Comparison of ENCODE assay signal across 20 cellular contexts in the genomic region with DNA sequence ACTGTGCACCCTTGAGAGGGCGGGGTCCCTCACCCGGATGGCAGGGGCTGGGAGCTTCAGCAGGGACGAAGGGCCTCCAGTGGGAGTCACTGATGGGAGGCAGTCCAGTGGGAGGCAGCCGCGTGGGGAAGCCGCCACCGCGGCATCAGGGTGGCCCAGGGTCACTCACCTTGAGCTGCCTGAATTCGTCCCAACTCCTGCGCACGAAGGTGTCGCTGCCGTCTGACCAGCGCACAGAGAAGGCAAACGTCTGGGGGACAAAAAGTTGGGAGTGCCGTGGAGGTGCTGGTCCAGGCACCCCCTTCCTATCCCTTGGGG. TPM values are rescaled to one million over a fixed set of nuclear protein-coding genes. Genes with fewer than 3 reads are reported as not detected.
DNase-seq lines count a peak whose midpoint lies in the region; ATAC-seq and TF ChIP-seq lines count a peak whose summit lies in the region.
"Had no signal": no experiment of that assay in that cellular context is flagged by ENCODE, and none has a peak within 500 bp of the region (broad histone marks: within the 10 kb centered on the region; RNA-seq: fewer than 3 reads in every experiment).

No MANE protein-coding gene starts in this region.

- H3K4me3 Mint-ChIP-seq in CD4-positive, alpha-beta T cell = peak overlapping the region; percentile 25

- WGBS in mesendoderm (ENCODE audit: extremely low coverage, insufficient coverage, low lambda C conversion rate) = no CpG with 5 or more reads among the region's 16 CpGs
- WGBS in trophoblast cell (ENCODE audit: extremely low coverage, insufficient coverage, insufficient read length) = no CpG with 5 or more reads among the region's 16 CpGs

- POLR2A ChIA-PET in CD4-positive, alpha-beta T cell (lab: Charles Lee) = interaction anchor here (0.7 to 6.8 kb wide), 4 partner anchors 9 to 302 kb away, joined by 3 to 62 read pairs (median 4); a partner anchor contains a TSS

- H3K27me3 Mint-ChIP-seq in CD4-positive, alpha-beta T cell = peaks cover 28% of the 10 kb centered on the region

- no peak overlapping the region for H3K14ac ChIP-seq in trophoblast cell (ENCODE audit: low read length)

- peaks cover 20% of the 10 kb centered on the region for H3K4me1 Mint-ChIP-seq in CD4-positive, alpha-beta T cell (ENCODE audit: low read depth)

- no peak for DNase-seq in CD4-positive, alpha-beta T cell
- DNase-seq in colonic mucosa (no peak), mesendoderm (no peak), posterior vena cava (ENCODE audit: low spot score) (no peak), trophoblast cell (no peak), SK-N-DZ (ENCODE audit: low spot score) (no peak), NCI-H345 (lab: John Stamatoyannopoulos, UW) (no peak)
- DNase-seq: ACHN; AML-193; Caco-2; EL; NCI-H1105; NCI-H1694 treated with DMSO at 0.1 percent for 48 hours; NCI-H2107; NCI-H526 treated with DMSO at 0.1 percent for 48 hours; NK-92 treated with Interleukin-12 subunit alpha and Interleukin-12 subunit beta, amount 100 ng/mL, for 24 hours; SIG-M5 had no signal

- H3K4me1 ChIP-seq in HUES48 (ENCODE audit: control insufficient read depth, insufficient read depth, low read length) (peaks cover 27% of the 10 kb centered on the region), colonic mucosa (peaks cover 20% of the 10 kb centered on the region), mesendoderm (ENCODE audit: control insufficient read depth, low read depth, low read length) (peaks cover 5% of the 10 kb centered on the region), trophoblast cell (ENCODE audit: control insufficient read depth in 1 of 2, insufficient read depth in 2 of 2, low read length in 2 of 2) (peaks cover 18 to 25% of the 10 kb centered on the region in 2 experiments)

- no peak overlapping the region for H2BK15ac ChIP-seq in mesendoderm (replicated peaks; ENCODE audit: low read depth)

- H3K9ac ChIP-seq in HUES48 (ENCODE audit: low read depth, low read length) (no peak overlapping the region), colonic mucosa (ENCODE audit: low read depth in 2 of 2, low read length in 2 of 2) (peak overlapping the region; percentile 71 to 81), mesendoderm (ENCODE audit: low read length) (no peak overlapping the region), trophoblast cell (ENCODE audit: low read length) (no peak overlapping the region)

- H3K79me1 ChIP-seq in mesendoderm (ENCODE audit: low read length) (peaks cover 9% of the 10 kb centered on the region), trophoblast cell (ENCODE audit: low read length) (peaks cover 8% of the 10 kb centered on the region)

- H2BK5ac ChIP-seq in mesendoderm (ENCODE audit: low read length) (no peak overlapping the region), trophoblast cell (ENCODE audit: low read depth, low read length, poor library complexity) (no peak overlapping the region)

- no peak for TF ChIP-seq CTCF in CD4-positive, alpha-beta T cell (IDR thresholded peaks at IDR 0.05)
- TF ChIP-seq CTCF in colonic mucosa (IDR thresholded peaks at IDR 0.05) = no peak

- H3K9me3 Mint-ChIP-seq in CD4-positive, alpha-beta T cell = no peaks in the 10 kb centered on the region

- no peak overlapping the region for H2BK120ac ChIP-seq in mesendoderm (ENCODE audit: low read depth, low read length)
- H2BK120ac ChIP-seq in trophoblast cell (ENCODE audit: insufficient read depth, low read length, poor library complexity) = no peak overlapping the region

- ATAC-seq in CD4-positive, alpha-beta T cell (ENCODE audit: poor library complexity) = no peak

- H4K8ac ChIP-seq in mesendoderm (ENCODE audit: low read depth, low read length) (no peak overlapping the region), trophoblast cell (ENCODE audit: low read depth, low read length) (no peak overlapping the region)

- no peak overlapping the region for H3K56ac ChIP-seq in mesendoderm (ENCODE audit: low read length)

- CTCF ChIA-PET in CD4-positive, alpha-beta T cell (lab: Charles Lee) = no interaction called here

- H3K27ac Mint-ChIP-seq in CD4-positive, alpha-beta T cell = no peak overlapping the region

- H3K18ac ChIP-seq in mesendoderm (ENCODE audit: low read length) (no peak overlapping the region), trophoblast cell (ENCODE audit: low read length) (no peak overlapping the region)

- H4K12ac ChIP-seq in trophoblast cell (ENCODE audit: low read depth, low read length) = no peak overlapping the region

- peaks cover 2% of the 10 kb centered on the region for H3K79me2 ChIP-seq in mesendoderm (ENCODE audit: control insufficient read depth, insufficient read depth, low read length)
- H3K79me2 ChIP-seq in trophoblast cell (ENCODE audit: control insufficient read depth, insufficient read depth, low read length, poor library complexity) = peaks cover 2% of the 10 kb centered on the region

- H3K9me3 ChIP-seq in CD4-positive, alpha-beta T cell (ENCODE audit: control insufficient read depth, low read length) = no peaks in the 10 kb centered on the region
- H3K9me3 ChIP-seq in HUES48 (ENCODE audit: control insufficient read depth, insufficient read depth, low read length) (no peaks in the 10 kb centered on the region), colonic mucosa (no peaks in the 10 kb centered on the region), trophoblast cell (ENCODE audit: insufficient read depth, low read depth, low read length) (peaks cover 8% of the 10 kb centered on the region)
- H3K9me3 ChIP-seq: Caco-2 had no signal

- H3K36me3 ChIP-seq in HUES48 (ENCODE audit: control insufficient read depth, insufficient read depth, low read length) = peaks cover 29% of the 10 kb centered on the region
- peaks cover 9% of the 10 kb centered on the region for H3K36me3 ChIP-seq in colonic mucosa
- no peaks in the 10 kb centered on the region for H3K36me3 ChIP-seq in mesendoderm (ENCODE audit: control insufficient read depth, insufficient read depth, low read length)
- H3K36me3 ChIP-seq in trophoblast cell (ENCODE audit: control insufficient read depth in 1 of 2, insufficient read depth in 2 of 2, low read length in 2 of 2) = peaks cover 33% of the 10 kb centered on the region in 2 experiments

- H4K5ac ChIP-seq in mesendoderm (ENCODE audit: low read length) = no peak overlapping the region

- H2AFZ ChIP-seq in trophoblast cell (ENCODE audit: insufficient read depth, low read length, poor library complexity) = no peak overlapping the region

- H3K36me3 Mint-ChIP-seq in CD4-positive, alpha-beta T cell (ENCODE audit: low read depth) = peaks cover 20% of the 10 kb centered on the region

- H3K4ac ChIP-seq in mesendoderm (ENCODE audit: low read depth, low read length) = no peak overlapping the region
- no peak overlapping the region for H3K4ac ChIP-seq in trophoblast cell (ENCODE audit: low read depth, low read length)

- no peak overlapping the region for H4K91ac ChIP-seq in trophoblast cell (ENCODE audit: low read depth, low read length)

- peak overlapping the region; percentile 57; the same call in 1 of the 2 replicates for H3K4me3 ChIP-seq in HUES48 (ENCODE audit: low read depth, low read length)
- H3K4me3 ChIP-seq in colonic mucosa = peak overlapping the region; percentile 39
- H3K4me3 ChIP-seq in mesendoderm (ENCODE audit: low read length) = no peak overlapping the region
- H3K4me3 ChIP-seq in trophoblast cell (ENCODE audit: low read depth, low read length) = no peak overlapping the region

- H3K27ac ChIP-seq in CD4-positive, alpha-beta T cell (ENCODE audit: low read depth, low read length) = no peak overlapping the region
- H3K27ac ChIP-seq in HUES48 (ENCODE audit: low read depth, low read length) = no peak overlapping the region
- peak overlapping the region; percentile 93 for H3K27ac ChIP-seq in colonic mucosa
- no peak overlapping the region for H3K27ac ChIP-seq in mesendoderm (ENCODE audit: low read depth, low read length)
- H3K27ac ChIP-seq in trophoblast cell (ENCODE audit: low read depth, low read length) = no peak overlapping the region

- peaks cover 32% of the 10 kb centered on the region for H3K27me3 ChIP-seq in CD4-positive, alpha-beta T cell (ENCODE audit: control insufficient read depth, insufficient read depth, low read length)
- H3K27me3 ChIP-seq in HUES48 (ENCODE audit: control insufficient read depth, insufficient read depth, low read length) (peaks cover 41% of the 10 kb centered on the region), colonic mucosa (peaks cover 8% of the 10 kb centered on the region), mesendoderm (ENCODE audit: insufficient read depth, low read length, poor library complexity) (peaks cover 9% of the 10 kb centered on the region), trophoblast cell (ENCODE audit: insufficient read depth, low read length) (peaks cover 37% of the 10 kb centered on the region)

- intact Hi-C loops in CD4-positive, alpha-beta T cell (cut with DNase I, micrococcal nuclease) = no loop called here
- intact Hi-C loops in colonic mucosa (cut with DNase I) (no loop called here), posterior vena cava (cut with DNase I) (no loop called here)

- H3K23ac ChIP-seq in mesendoderm (ENCODE audit: low read length) = peak overlapping the region; percentile 20
- H3K23ac ChIP-seq in trophoblast cell (ENCODE audit: low read length) = no peak overlapping the region

- H2AK5ac ChIP-seq in mesendoderm (ENCODE audit: low read length) (no peak overlapping the region), trophoblast cell (ENCODE audit: low read length) (no peak overlapping the region)

- H2BK12ac ChIP-seq in trophoblast cell (ENCODE audit: low read length) = no peak overlapping the region

- H3K4me2 ChIP-seq in mesendoderm (ENCODE audit: low read length) = no peak overlapping the region
- no peak overlapping the region for H3K4me2 ChIP-seq in trophoblast cell (ENCODE audit: low read length)

RNA-seq across cellular contexts. Expression of a gene that starts 0.5 kb away (rescaled TPM):
- under 1 TPM; 0.56 to 0.99 TPM for total RNA-seq in CD4-positive, alpha-beta T cell
- 10 to 100 TPM; 43.9 to 80.1 TPM for total RNA-seq in colonic mucosa
- 0.25 TPM for polyA plus RNA-seq in mesendoderm (2013, experiment 1 of 2)
- polyA plus RNA-seq in mesendoderm (2013, experiment 2 of 2) = 0.39 TPM
- not detected for total RNA-seq in posterior vena cava
- polyA plus RNA-seq in trophoblast cell (2013) = 0.37 and 0.38 TPM in 2 replicates
- polyA plus RNA-seq in SK-N-DZ (2014; cell fraction: cytosol; rRNA removed) = 1.3 TPM in 1 of 2 replicates, not detected in the other
- polyA plus RNA-seq in SK-N-DZ (2014; cell fraction: nucleus; rRNA removed) = 2.5 TPM in 1 of 2 replicates, not detected in the other

RNA-seq across cellular contexts. Expression of a gene that starts 3.3 kb away (rescaled TPM):
- total RNA-seq in CD4-positive, alpha-beta T cell = 10 to 100 TPM; 14.5 TPM
- total RNA-seq in colonic mucosa (10 to 100 TPM; 76.6 to 79.5 TPM), posterior vena cava (10 to 100 TPM; 15.1 to 16.2 TPM)
- polyA plus RNA-seq in mesendoderm (2013, experiment 1 of 2) = 46.4 TPM
- 48.0 TPM for polyA plus RNA-seq in mesendoderm (2013, experiment 2 of 2)
- 38.2 and 39.4 TPM in 2 replicates for polyA plus RNA-seq in trophoblast cell (2013)
- polyA plus RNA-seq in SK-N-DZ (2014; cell fraction: cytosol; rRNA removed) = 49.5 and 50.6 TPM in 2 replicates
- polyA plus RNA-seq in SK-N-DZ (2014; cell fraction: nucleus; rRNA removed) = 69.2 and 77.4 TPM in 2 replicates

RNA-seq across cellular contexts. Expression of a gene that starts 8.9 kb away (rescaled TPM):
- 10 to 100 TPM; 12.7 to 15.5 TPM for total RNA-seq in CD4-positive, alpha-beta T cell
- total RNA-seq in colonic mucosa = 10 to 100 TPM; 19.4 to 43.1 TPM
- 29.8 TPM for polyA plus RNA-seq in mesendoderm (2013, experiment 1 of 2)
- polyA plus RNA-seq in mesendoderm (2013, experiment 2 of 2) = 29.2 TPM
- total RNA-seq in posterior vena cava = 10 to 100 TPM; 17.6 to 20.1 TPM
- 22.0 and 22.9 TPM in 2 replicates for polyA plus RNA-seq in trophoblast cell (2013)
- polyA plus RNA-seq in SK-N-DZ (2014; cell fraction: cytosol; rRNA removed) = 88.7 and 137 TPM in 2 replicates
- polyA plus RNA-seq in SK-N-DZ (2014; cell fraction: nucleus; rRNA removed) = 187 and 198 TPM in 2 replicates

RNA-seq across cellular contexts. Expression of a gene that starts 9.0 kb away (rescaled TPM):
- total RNA-seq in CD4-positive, alpha-beta T cell = 1 to 10 TPM; 3.8 to 3.9 TPM
- total RNA-seq in colonic mucosa (1 to 10 TPM; 1.5 to 1.9 TPM), posterior vena cava (under 1 TPM; 0.33 to 0.83 TPM)
- 8.9 TPM for polyA plus RNA-seq in mesendoderm (2013, experiment 1 of 2)
- polyA plus RNA-seq in mesendoderm (2013, experiment 2 of 2) = 9.5 TPM
- 1.2 and 1.3 TPM in 2 replicates for polyA plus RNA-seq in trophoblast cell (2013)
- polyA plus RNA-seq in SK-N-DZ (2014; cell fraction: cytosol; rRNA removed) = 11.1 and 18.9 TPM in 2 replicates
- 25.7 and 34.4 TPM in 2 replicates for polyA plus RNA-seq in SK-N-DZ (2014; cell fraction: nucleus; rRNA removed)

RNA-seq across cellular contexts. Expression of a gene that starts 14.1 kb away (rescaled TPM):
- total RNA-seq in CD4-positive, alpha-beta T cell = not detected
- total RNA-seq in colonic mucosa (not detected), posterior vena cava (not detected)
- not detected for polyA plus RNA-seq in mesendoderm (2013, experiment 1 of 2)
- 0.06 TPM for polyA plus RNA-seq in mesendoderm (2013, experiment 2 of 2)
- not detected in 2 replicates for polyA plus RNA-seq in trophoblast cell (2013)
- not detected in 2 replicates for polyA plus RNA-seq in SK-N-DZ (2014; cell fraction: cytosol; rRNA removed)
- not detected in 2 replicates for polyA plus RNA-seq in SK-N-DZ (2014; cell fraction: nucleus; rRNA removed)
- total RNA-seq: Caco-2, MCF 10A, OCI-LY7 had no signal

Comparison
In these comparisons a context has a peak if more than half of its experiments do, and no peak if none do; other contexts are left out.
1. H3K4me3 ChIP-seq: peak in HUES48 (single experiment) and colonic mucosa (single experiment); none in mesendoderm (single experiment) and trophoblast cell (single experiment).
2. H3K9ac ChIP-seq: peak in colonic mucosa (2 of 2); none in HUES48 (single experiment), mesendoderm (single experiment) and trophoblast cell (single experiment).
3. RNA of a gene that starts 0.5 kb away (total RNA-seq): 43.9 to 80.1 TPM in colonic mucosa; 0.56 to 0.99 TPM in CD4-positive, alpha-beta T cell and not detected in posterior vena cava; every median in the first group is over 10 times any median in the second.
4. RNA of a gene that starts 3.3 kb away (total RNA-seq): 76.6 to 79.5 TPM in colonic mucosa; 15.1 to 16.2 TPM in posterior vena cava and 14.5 TPM in CD4-positive, alpha-beta T cell; every median in the first group is over 4 times any median in the second.